Comparison of ENCODE assay signal across 13 cellular contexts in the genomic region with DNA sequence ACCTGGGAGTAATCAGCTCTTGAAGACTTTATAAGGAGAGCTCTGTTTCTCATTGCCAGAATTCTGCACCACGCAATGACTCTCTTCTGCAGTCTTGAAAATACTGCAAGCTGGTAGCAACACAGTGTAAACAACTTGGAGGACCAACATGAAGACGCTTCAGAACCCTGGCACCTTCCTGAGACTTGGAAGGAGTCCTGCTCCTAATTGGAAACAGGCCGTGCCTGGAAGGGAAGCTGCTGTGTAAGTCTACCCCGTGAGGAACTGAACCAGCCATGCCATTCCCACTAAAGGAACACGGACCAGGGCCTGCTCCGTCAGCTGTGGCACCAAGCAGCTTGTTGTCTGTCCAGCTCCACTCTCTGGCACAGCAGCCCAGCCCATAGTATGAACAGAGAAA.
DNase-seq lines count a peak whose midpoint lies in the region; ATAC-seq and TF ChIP-seq lines count a peak whose summit lies in the region.
"Had no signal": no experiment of that assay in that cellular context is flagged by ENCODE, and none has a peak within 500 bp of the region (broad histone marks: within the 10 kb centered on the region; RNA-seq: fewer than 3 reads in every experiment).

No MANE protein-coding gene starts in this region.

- no peak for ATAC-seq in HG03378 (IDR thresholded peaks at IDR 0.05; ENCODE audit: unreplicated experiment)
- ATAC-seq: CD8-positive, alpha-beta T cell; GM23338 had no signal

- no peak for TF ChIP-seq POLR2A in prostate gland (IDR thresholded peaks at IDR 0.05)

- H3K27ac ChIP-seq in SK-N-MC: peak overlapping the region; percentile 87
- no peak overlapping the region for H3K27ac ChIP-seq in hepatocyte
- H3K27ac ChIP-seq in prostate gland: no peak overlapping the region
- H3K27ac ChIP-seq: HL-60 had no signal

- peaks cover 2% of the 10 kb centered on the region for H3K27me3 ChIP-seq in hepatocyte
- no peaks in the 10 kb centered on the region for H3K27me3 ChIP-seq in prostate gland (replicated peaks; ENCODE audit: insufficient read depth)

- intact Hi-C loops in prostate gland (cut with DNase I): no loop called here

- H3K9me3 ChIP-seq in SK-N-MC (ENCODE audit: low read depth, low read length): no peaks in the 10 kb centered on the region
- H3K9me3 ChIP-seq in hepatocyte (ENCODE audit: low read depth): no peaks in the 10 kb centered on the region
- no peaks in the 10 kb centered on the region for H3K9me3 ChIP-seq in prostate gland

- H3K9me2 ChIP-seq in hepatocyte (replicated peaks; ENCODE audit: insufficient read depth): no peaks in the 10 kb centered on the region

- DNase-seq in EL: peak; percentile 4
- no peak for DNase-seq in SK-N-MC (ENCODE audit: low read depth, low spot score)
- peak; percentile 10 for DNase-seq in hepatocyte (ENCODE audit: low spot score)
- DNase-seq in prostate gland (ENCODE audit: low spot score): no peak
- DNase-seq in DMS153 treated with DMSO at 0.1 percent for 48 hours (lab: John Stamatoyannopoulos, UW; ENCODE audit: unreplicated experiment): no peak
- no peak for DNase-seq in D341Med (ENCODE audit: low spot score)
- DNase-seq: CD8-positive, alpha-beta T cell; COR-L47; DMS53; H7 had no signal

- no peak overlapping the region for H2AFZ ChIP-seq in hepatocyte
- H2AFZ ChIP-seq: GM23338 had no signal

- H3K36me3 ChIP-seq in SK-N-MC (ENCODE audit: insufficient read depth, low read length) (no peaks in the 10 kb centered on the region), hepatocyte (replicated peaks; ENCODE audit: insufficient read depth, low read depth) (no peaks in the 10 kb centered on the region), prostate gland (no peaks in the 10 kb centered on the region)

- no peaks in the 10 kb centered on the region for H4K20me1 ChIP-seq in hepatocyte (ENCODE audit: insufficient read depth, poor library complexity, severe bottlenecking)

- 91% methylated on average over 6 of the region's 6 CpGs for WGBS in hepatocyte (ENCODE audit: low lambda C conversion rate, missing lambda C conversion rate)
- WGBS in prostate gland: 73% methylated on average over 6 of the region's 6 CpGs

- H3K4me2 ChIP-seq in hepatocyte: no peak overlapping the region
- H3K4me2 ChIP-seq: GM23338 had no signal

- H3K4me3 ChIP-seq in SK-N-MC: peak overlapping the region; percentile 40
- H3K4me3 ChIP-seq in hepatocyte: no peak overlapping the region
- no peak overlapping the region for H3K4me3 ChIP-seq in prostate gland
- H3K4me3 ChIP-seq: GM23338 had no signal

- no peak for TF ChIP-seq CTCF in hepatocyte (IDR thresholded peaks at IDR 0.05; ENCODE audit: poor library complexity)
- TF ChIP-seq CTCF in prostate gland (IDR thresholded peaks at IDR 0.05): no peak

- H3K9ac ChIP-seq in SK-N-MC (ENCODE audit: insufficient read length): no peak overlapping the region

- H3K79me2 ChIP-seq in hepatocyte: no peaks in the 10 kb centered on the region

- no peaks in the 10 kb centered on the region for H3K4me1 ChIP-seq in hepatocyte (ENCODE audit: insufficient read depth)
- no peaks in the 10 kb centered on the region for H3K4me1 ChIP-seq in prostate gland (replicated peaks)

Comparison
In these comparisons a context has a peak if more than half of its experiments do, and no peak if none do; other contexts are left out.
1. DNase-seq: peak in EL (single experiment) and hepatocyte (single experiment); none in SK-N-MC (single experiment), prostate gland (single experiment), DMS153 treated with DMSO at 0.1 percent for 48 hours (single experiment) and D341Med (single experiment).